Comparison of ENCODE assay signal across 9 cellular contexts in the genomic region with DNA sequence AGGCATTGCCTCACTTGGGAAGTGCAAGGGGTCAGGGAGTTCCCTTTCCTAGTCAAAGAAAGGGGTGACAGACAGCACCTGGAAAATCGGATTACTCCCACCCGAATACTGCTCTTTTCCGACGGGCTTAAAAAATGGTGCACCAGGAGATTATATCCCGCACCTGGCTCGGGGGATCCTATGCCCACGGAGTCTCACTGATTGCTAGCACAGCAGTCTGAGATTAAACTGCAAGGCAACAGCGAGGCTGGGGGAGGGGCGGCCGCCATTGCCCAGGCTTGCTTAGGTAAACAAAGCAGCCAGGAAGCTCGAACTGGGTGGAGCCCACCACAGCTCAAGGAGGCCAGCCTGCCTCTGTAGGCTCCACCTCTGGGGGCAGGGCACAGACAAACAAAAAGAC. TPM values are rescaled to one million over a fixed set of nuclear protein-coding genes. Genes with fewer than 3 reads are reported as not detected.
"Had no signal": no experiment of that assay in that cellular context is flagged by ENCODE, and none has a peak within 500 bp of the region (broad histone marks: within the 10 kb centered on the region; RNA-seq: fewer than 3 reads in every experiment).

No MANE protein-coding gene starts in this region.

RNA-seq across cellular contexts. Expression of gene PABPC4L, which starts 6.4 kb away (rescaled TPM):
- total RNA-seq: activated naive CD4-positive, alpha-beta T cell treated with anti-CD3 and anti-CD28 coated beads for 36 hours; activated naive CD4-positive, alpha-beta T cell treated with anti-CD3 and anti-CD28 coated beads, Interleukin-2, amount 50 U/mL, for 72 hours; activated naive CD8-positive, alpha-beta T cell treated with anti-CD3 and anti-CD28 coated beads for 36 hours; activated naive CD8-positive, alpha-beta T cell treated with anti-CD3 and anti-CD28 coated beads, Interleukin-2, amount 10 ng/mL, durations not matched to agents 7 days and 5 days; activated T-cell treated with anti-CD3 and anti-CD28 coated beads, Interleukin-2, amount 50 U/mL, for 4 hours; activated T-cell treated with anti-CD3 and anti-CD28 coated beads, Interleukin-2, amount 50 U/mL, for 72 hours; activated T-helper 1 cell treated with anti-CD3 and anti-CD28 coated beads, Interleukin-12 subunit alpha, Interleukin-12 subunit beta, Interleukin-2, Interleukin-4 antibody, amounts not matched to agents 30 ng/mL and 10 ng/mL and 1 ng/mL, durations not matched to agents 14 hours and 24 hours and 36 hours; activated T-helper 17 cell treated with anti-CD3 and anti-CD28 coated beads, Interleukin-2, amount 50 U/mL, for 72 hours; activated T-helper 2 cell treated with anti-CD3 and anti-CD28 coated beads, Interferon-gamma antibody, Interleukin-2, Interleukin-4, amounts not matched to agents 10 μg/mL and 5 μg/mL and 100 μg/mL, durations not matched to agents 14 hours and 24 hours and 36 hours had no signal
